In genomic region chr11:60913793-60914619, GRCh38 we compare ENCODE assay signal across 1 cellular context.
A peak's percentile ranks its signal among the peaks of the same experiment; 100 is the strongest.
TF ChIP-seq lines count a peak whose summit lies in the region.

TMEM109 (plus strand) TSS chr11:60914158; CDS start chr11:60919694, 5,536 bp downstream.

TF ChIP-seq in HepG2, 621 proteins besides CTCF, POLR2A, EP300 and RAD21 (continued from another document and continues in another):
- 0 out of 2 replicates have a peak, but pooled peaks have one; percentile 50 for TF ChIP-seq ZBTB4 (CRISPR knock-in tag; IDR thresholded peaks at IDR 0.05; ENCODE audit: borderline replicate concordance)
- peak; percentile 47; the same call in 1 of the 2 replicates for TF ChIP-seq ZBTB20 (CRISPR knock-in tag; IDR thresholded peaks at IDR 0.05; ENCODE audit: borderline replicate concordance, low read depth)
- TF ChIP-seq ZNF235 (CRISPR knock-in tag; IDR thresholded peaks at IDR 0.05; ENCODE audit: borderline replicate concordance): no peak
- TF ChIP-seq THAP11 (CRISPR knock-in tag; IDR thresholded peaks at IDR 0.05): peak; percentile 98
- TF ChIP-seq ZMYM3 (CRISPR knock-in tag; IDR thresholded peaks at IDR 0.05): 0 out of 2 replicates have a peak, but pooled peaks have one; percentile 24
- 0 out of 2 replicates have a peak, but pooled peaks have one; percentile 33 for TF ChIP-seq FOXC1 (CRISPR knock-in tag; IDR thresholded peaks at IDR 0.05; ENCODE audit: borderline replicate concordance)
- no peak for TF ChIP-seq ZNF30 (CRISPR knock-in tag; IDR thresholded peaks at IDR 0.05)
- TF ChIP-seq MEIS2 (CRISPR knock-in tag; IDR thresholded peaks at IDR 0.05): peak; percentile 42; the same call in 1 of the 2 replicates
- TF ChIP-seq ZNF639 (CRISPR knock-in tag; conservative IDR thresholded peaks at IDR 0.05): no peak
- peak; percentile 85 for TF ChIP-seq ZFY (CRISPR knock-in tag; IDR thresholded peaks at IDR 0.05)
- TF ChIP-seq ZBTB7A (CRISPR knock-in tag; IDR thresholded peaks at IDR 0.05): no peak
- 0 out of 2 replicates have a peak, but pooled peaks have one; percentile 17 for TF ChIP-seq ZNF230 (CRISPR knock-in tag; IDR thresholded peaks at IDR 0.05)
- TF ChIP-seq MTERF4 (CRISPR knock-in tag; IDR thresholded peaks at IDR 0.05): 0 out of 2 replicates have a peak, but pooled peaks have one; percentile 29
- TF ChIP-seq ZNF280D (CRISPR knock-in tag; IDR thresholded peaks at IDR 0.05): 0 out of 2 replicates have a peak, but pooled peaks have one; percentile 19
- TF ChIP-seq EED (CRISPR knock-in tag; IDR thresholded peaks at IDR 0.05): 0 out of 2 replicates have a peak, but pooled peaks have one; percentile 58
- TF ChIP-seq NR2F2 (IDR thresholded peaks at IDR 0.05; ENCODE audit: borderline replicate concordance, low read depth): no peak
- TF ChIP-seq MAX (IDR thresholded peaks at IDR 0.05): peak; percentile 92
- peak; percentile 66; the same call in 1 of the 2 replicates for TF ChIP-seq SATB2 (CRISPR knock-in tag; IDR thresholded peaks at IDR 0.05)
- no peak for TF ChIP-seq ZFP1 (CRISPR knock-in tag; IDR thresholded peaks at IDR 0.05)
- 0 out of 2 replicates have a peak, but pooled peaks have one; percentile 33 for TF ChIP-seq AKAP8 (CRISPR knock-in tag; IDR thresholded peaks at IDR 0.05)
- peak; percentile 9 for TF ChIP-seq TEAD3 (CRISPR knock-in tag; optimal IDR thresholded peaks at IDR 0.05; ENCODE audit: borderline replicate concordance)
- TF ChIP-seq HIVEP1 (CRISPR knock-in tag; IDR thresholded peaks at IDR 0.05): 0 out of 2 replicates have a peak, but pooled peaks have one; percentile 52
- peak; percentile 79; the same call in 1 of the 2 replicates for TF ChIP-seq ZNF33B (CRISPR knock-in tag; IDR thresholded peaks at IDR 0.05)
- TF ChIP-seq ZNF264 (CRISPR knock-in tag; IDR thresholded peaks at IDR 0.05): peak; percentile 75
- TF ChIP-seq NKX3-1 (CRISPR knock-in tag; IDR thresholded peaks at IDR 0.05): peak; percentile 65; the same call in 1 of the 2 replicates
- peak; percentile 82; the same call in 1 of the 2 replicates for TF ChIP-seq NFKB2 (CRISPR knock-in tag; IDR thresholded peaks at IDR 0.05; ENCODE audit: borderline replicate concordance)
- TF ChIP-seq ZNF407 (CRISPR knock-in tag; IDR thresholded peaks at IDR 0.05; ENCODE audit: not compliant biosample characterization): peak; percentile 33
- 0 out of 2 replicates have a peak, but pooled peaks have one; percentile 26 for TF ChIP-seq ZSCAN9 (CRISPR knock-in tag; IDR thresholded peaks at IDR 0.05; ENCODE audit: borderline replicate concordance)
- TF ChIP-seq GABPB1 (CRISPR knock-in tag; IDR thresholded peaks at IDR 0.05): peak; percentile 50
- TF ChIP-seq ISL2 (CRISPR knock-in tag; IDR thresholded peaks at IDR 0.05): 0 out of 2 replicates have a peak, but pooled peaks have one; percentile 27
- TF ChIP-seq ZFP91 (CRISPR knock-in tag; IDR thresholded peaks at IDR 0.05; ENCODE audit: borderline replicate concordance): peak; percentile 57; the same call in 1 of the 2 replicates
- TF ChIP-seq RFXAP (CRISPR knock-in tag; IDR thresholded peaks at IDR 0.05; ENCODE audit: borderline replicate concordance): peak; percentile 65
- TF ChIP-seq HNRNPL (IDR thresholded peaks at IDR 0.05; ENCODE audit: low read depth, low read length): 0 out of 2 replicates have a peak, but pooled peaks have one; percentile 21
- TF ChIP-seq ZFP36L1 (CRISPR knock-in tag; IDR thresholded peaks at IDR 0.05): no peak
- TF ChIP-seq LRRFIP1 (CRISPR knock-in tag; conservative IDR thresholded peaks at IDR 0.05): no peak
- TF ChIP-seq ZNF337 (CRISPR knock-in tag; IDR thresholded peaks at IDR 0.05; ENCODE audit: borderline replicate concordance, low read depth): no peak
- 0 out of 2 replicates have a peak, but pooled peaks have one; percentile 64 for TF ChIP-seq ZNF766 (CRISPR knock-in tag; IDR thresholded peaks at IDR 0.05; ENCODE audit: borderline replicate concordance)
